ENCODE assay signal across 8 cellular contexts in the genomic region with DNA sequence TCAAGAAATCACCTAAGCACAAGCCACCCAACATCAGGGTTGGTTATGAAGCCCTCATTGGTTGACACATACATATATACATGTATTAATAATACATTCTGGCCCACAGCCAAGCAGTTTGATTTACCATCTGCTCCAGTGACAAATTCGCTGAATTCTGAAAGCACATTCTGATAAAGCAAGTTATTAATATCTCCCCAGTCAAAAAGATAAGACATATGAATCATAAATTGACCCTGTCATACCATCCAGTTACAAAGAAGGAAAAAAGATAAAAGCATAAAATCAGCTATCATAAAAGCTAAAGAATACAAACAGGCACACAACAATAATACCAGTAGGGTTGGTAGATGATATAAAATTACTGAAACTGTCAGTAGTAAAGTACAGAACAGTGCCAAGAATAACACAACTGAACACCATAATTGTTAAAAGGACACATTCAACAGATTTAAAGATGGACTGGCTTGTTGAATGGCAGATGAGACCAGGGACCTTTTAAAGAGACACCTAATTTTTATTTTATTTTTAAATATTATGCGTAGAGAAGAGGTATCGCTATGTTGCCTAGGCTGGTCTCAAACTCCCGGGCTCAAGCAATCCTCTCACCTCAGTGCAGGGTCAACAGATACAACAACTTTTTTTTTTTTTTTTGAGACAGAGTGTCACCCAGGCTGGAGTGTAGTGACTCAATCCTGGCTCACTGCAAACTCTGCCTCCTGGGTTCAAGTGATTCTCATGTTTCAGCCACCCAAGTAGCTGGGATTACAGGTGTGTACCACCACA. TPM values are rescaled to one million over a fixed set of nuclear protein-coding genes. Genes with fewer than 3 reads are reported as not detected.
DNase-seq lines count a peak whose midpoint lies in the region; TF ChIP-seq lines count a peak whose summit lies in the region.

No MANE protein-coding gene starts in this region.

- 75 to 77% methylated on average over 4 of the region's 4 CpGs for WGBS in lower leg skin, 2 donors

- DNase-seq in NCI-H82 (lab: John Stamatoyannopoulos, UW) (peak; percentile 24), NCI-H82 treated with DMSO at 0.1 percent for 48 hours (lab: John Stamatoyannopoulos, UW; ENCODE audit: unreplicated experiment) (no peak), NCI-H1105 treated with DMSO at 0.1 percent for 48 hours (lab: John Stamatoyannopoulos, UW) (peak; percentile 49), brain microvascular endothelial cell (peak; percentile 88), WERI-Rb-1 (no peak), lower leg skin (ENCODE audit: low spot score in 2 of 2) (no peak)
- peak; percentile 62 for DNase-seq in stimulated activated CD4-positive, alpha-beta T cell treated with anti-CD3 and anti-CD28 coated beads, Interleukin-1b, Interleukin-23, amount 100 ng/mL, for 48 hours
- DNase-seq in effector CD4-positive, alpha-beta T cell: no peak

- TF ChIP-seq CTCF in brain microvascular endothelial cell (IDR thresholded peaks at IDR 0.05; ENCODE audit: low read depth, low read length, missing control alignments): no peak
- TF ChIP-seq CTCF in WERI-Rb-1 (IDR thresholded peaks at IDR 0.05; ENCODE audit: low read depth, low read length): no peak
- TF ChIP-seq CTCF in lower leg skin (IDR thresholded peaks at IDR 0.05): no peak

- no peaks in the 10 kb centered on the region for H3K9me3 ChIP-seq in WERI-Rb-1 (ENCODE audit: severe bottlenecking)

- H3K27me3 ChIP-seq in brain microvascular endothelial cell (replicated peaks): no peaks in the 10 kb centered on the region
- no peaks in the 10 kb centered on the region for H3K27me3 ChIP-seq in WERI-Rb-1 (ENCODE audit: insufficient read depth, low read depth, severe bottlenecking)

- TF ChIP-seq POLR2A in lower leg skin (IDR thresholded peaks at IDR 0.05): no peak

- no peak overlapping the region for H3K4me3 ChIP-seq in brain microvascular endothelial cell (ENCODE audit: low read depth, low read length)
- no peak overlapping the region for H3K4me3 ChIP-seq in WERI-Rb-1 (ENCODE audit: low read depth, low read length)
- no peak overlapping the region for H3K4me3 ChIP-seq in lower leg skin (ENCODE audit: low read depth, poor library complexity, severe bottlenecking)

- in situ Hi-C loops in brain microvascular endothelial cell (cut with HindIII; ENCODE audit: low pct_ligation_motif_present, low sequenced_read_pairs): no loop called here

- peak overlapping the region; percentile 62 for H3K27ac ChIP-seq in brain microvascular endothelial cell
- no peak overlapping the region for H3K27ac ChIP-seq in WERI-Rb-1

- H3K36me3 ChIP-seq in brain microvascular endothelial cell (replicated peaks) (peaks cover 2% of the 10 kb centered on the region), WERI-Rb-1 (peaks cover 46% of the 10 kb centered on the region)

- intact Hi-C loops in lower leg skin (cut with DNase I; ENCODE audit: low total_unique reads): no loop called here

RNA-seq across cellular contexts. Expression of a gene that starts 7.7 kb away (rescaled TPM):
- total RNA-seq in lower leg skin: 10 to 100 TPM; 22.4 to 71.3 (median 24.6) TPM

Comparison
In these comparisons a context has a peak if more than half of its experiments do, and no peak if none do; other contexts are left out.
1. DNase-seq: peak in NCI-H82 (single experiment), NCI-H1105 treated with DMSO at 0.1 percent for 48 hours (single experiment), brain microvascular endothelial cell (single experiment) and stimulated activated CD4-positive, alpha-beta T cell treated with anti-CD3 and anti-CD28 coated beads, Interleukin-1b, Interleukin-23, amount 100 ng/mL, for 48 hours (single experiment); none in NCI-H82 treated with DMSO at 0.1 percent for 48 hours (single experiment), WERI-Rb-1 (single experiment), effector CD4-positive, alpha-beta T cell (single experiment) and lower leg skin (0 of 2).